In genomic region chr11:83070044-83070877, GRCh38 we compare ENCODE assay signal across 8 cellular contexts. TPM values are rescaled to one million over a fixed set of nuclear protein-coding genes. Genes with fewer than 3 reads are reported as not detected.
DNase-seq lines count a peak whose midpoint lies in the region; ATAC-seq, FAIRE-seq and TF ChIP-seq lines count a peak whose summit lies in the region.

No MANE protein-coding gene starts in this region.

- FAIRE-seq in GM12891 (lab: Jason Lieb, UNC) = no peak

- H3K4me1 Mint-ChIP-seq in CD4-positive, alpha-beta memory T cell = peaks cover 6 to 38% (median 24%) of the 10 kb centered on the region in 4 donors

- POLR2A ChIA-PET in CD4-positive, alpha-beta memory T cell (lab: Charles Lee; ENCODE audit: partially characterized antibody) = interaction anchor here (0.7 to 8.3 kb wide), 14 partner anchors 8 to 212 kb away, joined by 3 to 188 read pairs (median 6); partner anchors contain the start of genes ANKRD42, DDIAS, PCF11 and PRCP

- no peaks in the 10 kb centered on the region for H3K9me3 ChIP-seq in CD4-positive, alpha-beta memory T cell (ENCODE audit: control insufficient read depth in 1 of 2, low read length in 2 of 2)
- H3K9me3 ChIP-seq in mesodermal cell (ENCODE audit: control insufficient read depth, low read length) = no peaks in the 10 kb centered on the region

- H3K4me3 ChIP-seq in CD4-positive, alpha-beta memory T cell (ENCODE audit: low read length in 2 of 2) = peak overlapping the region; percentile 89 to 91
- H3K4me3 ChIP-seq in mesodermal cell (ENCODE audit: extremely low read depth, insufficient read depth, low read length, poor library complexity, severe bottlenecking) = peak overlapping the region; percentile 69

- peak overlapping the region; percentile 97 for H3K27ac ChIP-seq in CD4-positive, alpha-beta memory T cell (ENCODE audit: low read depth, low read length)
- H3K27ac ChIP-seq in cingulate gyrus (ENCODE audit: low read depth, low read length) (peak overlapping the region; percentile 93), mesodermal cell (ENCODE audit: low read depth, low read length, severe bottlenecking) (peak overlapping the region; percentile 93)

- H3K36me3 ChIP-seq in CD4-positive, alpha-beta memory T cell (ENCODE audit: insufficient read depth, low read length) = no peaks in the 10 kb centered on the region
- peaks cover 23% of the 10 kb centered on the region for H3K36me3 ChIP-seq in mesodermal cell (ENCODE audit: control insufficient read depth, insufficient read depth, low read length)

- ATAC-seq in activated naive CD4-positive, alpha-beta T cell treated with anti-CD3 and anti-CD28 coated beads, Interleukin-2, amount 50 U/mL, for 72 hours = no peak

- H3K27me3 Mint-ChIP-seq in CD4-positive, alpha-beta memory T cell = no peaks in the 10 kb centered on the region

- WGBS in mesodermal cell (ENCODE audit: insufficient coverage in 2 of 2), 2 experiments = 3 to 6% methylated on average over 3 to 7 of the region's 7 CpGs

- peak overlapping the region in 4 of 7 donors; percentile 47 to 84 (median 64) for H3K27ac Mint-ChIP-seq in CD4-positive, alpha-beta memory T cell
- H3K27ac Mint-ChIP-seq in activated naive CD4-positive, alpha-beta T cell treated with anti-CD3 and anti-CD28 coated beads, Interleukin-2, amount 50 U/mL, for 72 hours = no peak overlapping the region

- no peak for TF ChIP-seq POLR2A in GM12891 (IDR thresholded peaks at IDR 0.05; ENCODE audit: low read depth, low read length)

- H3K27me3 ChIP-seq in CD4-positive, alpha-beta memory T cell (ENCODE audit: insufficient read depth, low read length) = no peaks in the 10 kb centered on the region

- CTCF ChIA-PET in CD4-positive, alpha-beta memory T cell (lab: Charles Lee; ENCODE audit: partially characterized antibody) = interaction anchor here (1.0 to 3.0 kb wide), 5 partner anchors 13 to 180 kb away, joined by 3 to 16 read pairs (median 3); partner anchors contain the start of gene PCF11

- DNase-seq in CD4-positive, alpha-beta memory T cell = no peak
- DNase-seq in LoVo (ENCODE audit: low spot score) = peak; percentile 59
- DNase-seq in HuH-7 (ENCODE audit: low spot score) = no peak
- DNase-seq in activated effector memory CD4-positive, alpha-beta T cell treated with anti-CD3 and anti-CD28 coated beads, Interleukin-2, amount 50 U/mL, for 16 hours = no peak
- DNase-seq in activated naive CD4-positive, alpha-beta T cell treated with anti-CD3 and anti-CD28 coated beads, Interleukin-2, amount 50 U/mL, for 72 hours (ENCODE audit: low spot score in 2 of 2) = no peak
- DNase-seq in GM12891 (ENCODE audit: insufficient read length, low spot score) = no peak

- H3K4me1 ChIP-seq in CD4-positive, alpha-beta memory T cell (ENCODE audit: insufficient read depth, low read length) = peaks cover 49% of the 10 kb centered on the region
- peaks cover 15% of the 10 kb centered on the region for H3K4me1 ChIP-seq in mesodermal cell (ENCODE audit: control insufficient read depth, insufficient read depth, low read length, poor library complexity, severe bottlenecking)

- intact Hi-C loops in CD4-positive, alpha-beta memory T cell (cut with micrococcal nuclease) = loop anchor here (2.0 to 5.0 kb wide), 3 partner anchors 47 to 143 kb away; no protein-coding TSS in a partner anchor

- H3K4me3 Mint-ChIP-seq in CD4-positive, alpha-beta memory T cell = peak overlapping the region in 4 of 8 donors; percentile 26 to 87 (median 51)

- H3K36me3 Mint-ChIP-seq in CD4-positive, alpha-beta memory T cell = peaks cover 12 to 19% of the 10 kb centered on the region in 2 donors
- H3K36me3 Mint-ChIP-seq in activated naive CD4-positive, alpha-beta T cell treated with anti-CD3 and anti-CD28 coated beads, Interleukin-2, amount 50 U/mL, for 72 hours = peaks cover 0 to 6% of the 10 kb centered on the region in 2 donors

- H3K9me3 Mint-ChIP-seq in CD4-positive, alpha-beta memory T cell = peaks cover 0 to 1% (median 0%) of the 10 kb centered on the region in 8 donors
- no peaks in the 10 kb centered on the region for H3K9me3 Mint-ChIP-seq in activated naive CD4-positive, alpha-beta T cell treated with anti-CD3 and anti-CD28 coated beads, Interleukin-2, amount 50 U/mL, for 72 hours

TF ChIP-seq in GM12891, 5 proteins besides CTCF, POLR2A, EP300 and RAD21:
- TF ChIP-seq POU2F2 (IDR thresholded peaks at IDR 0.05; ENCODE audit: low read depth, low read length) = no peak
- TF ChIP-seq SPI1 (IDR thresholded peaks at IDR 0.05; ENCODE audit: low read depth, low read length) = no peak
- TF ChIP-seq POLR2AphosphoS5 (IDR thresholded peaks at IDR 0.05; ENCODE audit: low read depth, low read length) = no peak
- no peak for TF ChIP-seq PAX5 (IDR thresholded peaks at IDR 0.05; ENCODE audit: insufficient read depth, low read length, severe bottlenecking)
- TF ChIP-seq TAF1 (IDR thresholded peaks at IDR 0.05; ENCODE audit: low read depth, low read length) = no peak

RNA-seq across cellular contexts. Expression of gene RAB30, which starts 1.4 kb away (rescaled TPM):
- total RNA-seq in CD4-positive, alpha-beta memory T cell = 10 to 100 TPM; 12.3 to 14.1 TPM
- 1 to 10 TPM; 5.0 to 8.9 TPM for polyA plus RNA-seq in CD4-positive, alpha-beta memory T cell
- polyA plus RNA-seq in mesodermal cell (2013, experiment 1 of 2) = 11.5 TPM
- polyA plus RNA-seq in mesodermal cell (2013, experiment 2 of 2) = 7.6 TPM
- total RNA-seq in activated naive CD4-positive, alpha-beta T cell treated with anti-CD3 and anti-CD28 coated beads, Interleukin-2, amount 50 U/mL, for 72 hours = 10 to 100 TPM in 1 of 2 donors, 1 to 10 TPM in 1; 8.7 to 12.1 TPM
- 17.7 TPM for polyA plus RNA-seq in GM12891 (2012; ENCODE audit: low read depth, missing spikeins)

Comparison
In these comparisons a context has a peak if more than half of its experiments do, and no peak if none do; other contexts are left out.
1. H3K27ac Mint-ChIP-seq: peak in CD4-positive, alpha-beta memory T cell (4 of 7); none in activated naive CD4-positive, alpha-beta T cell treated with anti-CD3 and anti-CD28 coated beads, Interleukin-2, amount 50 U/mL, for 72 hours (0 of 2).
2. Peak in every context shown above with its lines, with median percentiles within 50 percentile points of each other: H3K27ac ChIP-seq.